18 cellular contexts compared by ENCODE assay signal in the genomic region with DNA sequence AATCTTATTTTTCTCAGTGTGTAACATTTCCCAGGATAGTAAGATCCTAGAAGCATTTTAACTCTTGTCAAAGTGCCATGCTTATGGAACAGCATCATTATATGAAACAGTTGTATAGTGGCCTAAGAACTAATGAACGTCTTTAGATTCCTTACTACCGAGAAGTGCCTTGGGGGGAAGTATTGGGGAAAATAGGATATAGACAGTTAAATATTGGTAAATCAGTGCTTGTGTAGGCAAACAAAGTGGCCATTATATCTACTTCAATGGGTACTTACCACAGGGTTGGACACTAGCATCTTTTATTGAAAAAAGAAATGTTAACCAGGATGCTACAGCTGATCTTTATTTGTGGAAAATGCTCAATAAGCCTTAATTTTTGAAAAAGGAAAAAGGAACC. TPM values are rescaled to one million over a fixed set of nuclear protein-coding genes. Genes with fewer than 3 reads are reported as not detected.
DNase-seq lines count a peak whose midpoint lies in the region; ATAC-seq and TF ChIP-seq lines count a peak whose summit lies in the region.
"Had no signal": no experiment of that assay in that cellular context is flagged by ENCODE, and none has a peak within 500 bp of the region (broad histone marks: within the 10 kb centered on the region; RNA-seq: fewer than 3 reads in every experiment).

No MANE protein-coding gene starts in this region.

- DNase-seq in CD14-positive monocyte (ENCODE audit: low spot score), result no peak
- DNase-seq in SK-MEL-5 (ENCODE audit: low read depth, low spot score), result peak; percentile 54
- no peak for DNase-seq in putamen (ENCODE audit: low spot score)
- DNase-seq in activated CD8-positive, alpha-beta memory T cell treated with anti-CD3 and anti-CD28 coated beads for 24 hours, result no peak
- DNase-seq in RKO (ENCODE audit: low spot score), result no peak
- DNase-seq in activated CD4-positive, alpha-beta T cell treated with anti-CD3 and anti-CD28 coated beads for 36 hours, result no peak
- DNase-seq: 8988T; BE2C; CD4-positive, alpha-beta T cell; NCI-H1105 treated with DMSO at 0.1 percent for 48 hours; NCI-H1694; NCI-H510A; NCI-H82; PC-3 had no signal

- peaks cover 0 to 3% (median 0%) of the 10 kb centered on the region in 3 donors for H3K27me3 Mint-ChIP-seq in CD14-positive monocyte (ENCODE audit: low read depth in 3 of 3)
- H3K27me3 Mint-ChIP-seq in activated CD4-positive, alpha-beta T cell treated with anti-CD3 and anti-CD28 coated beads for 36 hours, result no peaks in the 10 kb centered on the region
- H3K27me3 Mint-ChIP-seq: CD4-positive, alpha-beta T cell had no signal

- peaks cover 0 to 6% (median 0%) of the 10 kb centered on the region in 7 donors for H3K9me3 Mint-ChIP-seq in CD14-positive monocyte
- H3K9me3 Mint-ChIP-seq in activated CD4-positive, alpha-beta T cell treated with anti-CD3 and anti-CD28 coated beads for 36 hours (ENCODE audit: low read depth), result no peaks in the 10 kb centered on the region
- H3K9me3 Mint-ChIP-seq: CD4-positive, alpha-beta T cell had no signal

- H3K9me3 ChIP-seq in iPS-15b (ENCODE audit: control insufficient read depth, insufficient read depth, low read length) (no peaks in the 10 kb centered on the region), neutrophil (no peaks in the 10 kb centered on the region)
- H3K9me3 ChIP-seq: BE2C had no signal

- peaks cover 0 to 6% of the 10 kb centered on the region in 2 donors for H3K36me3 Mint-ChIP-seq in CD14-positive monocyte
- peaks cover 9% of the 10 kb centered on the region for H3K36me3 Mint-ChIP-seq in activated CD4-positive, alpha-beta T cell treated with anti-CD3 and anti-CD28 coated beads for 36 hours (ENCODE audit: low read depth)

- POLR2A ChIA-PET in activated CD4-positive, alpha-beta T cell treated with anti-CD3 and anti-CD28 coated beads for 36 hours (lab: Charles Lee), result no interaction called here

- peak overlapping the region in 6 of 7 donors; percentile 42 to 93 (median 86) for H3K27ac Mint-ChIP-seq in CD14-positive monocyte
- no peak overlapping the region for H3K27ac Mint-ChIP-seq in activated CD4-positive, alpha-beta T cell treated with anti-CD3 and anti-CD28 coated beads for 36 hours
- H3K27ac Mint-ChIP-seq: CD4-positive, alpha-beta T cell had no signal

- H3K27me3 ChIP-seq in iPS-15b (ENCODE audit: control insufficient read depth, insufficient read depth, low read length) (no peaks in the 10 kb centered on the region), neutrophil (no peaks in the 10 kb centered on the region)
- H3K27me3 ChIP-seq: BE2C had no signal

- intact Hi-C loops in CD14-positive monocyte (cut with micrococcal nuclease), result no loop called here
- intact Hi-C loops in activated CD4-positive, alpha-beta T cell treated with anti-CD3 and anti-CD28 coated beads for 36 hours (cut with DNase I, micrococcal nuclease), result no loop called here

- no peak for ATAC-seq in activated CD4-positive, alpha-beta T cell treated with anti-CD3 and anti-CD28 coated beads for 36 hours
- ATAC-seq: HepG2, PC-3 had no signal

- H3K36me3 ChIP-seq in iPS-15b (ENCODE audit: control insufficient read depth, insufficient read depth, low read length) (no peaks in the 10 kb centered on the region), neutrophil (no peaks in the 10 kb centered on the region)
- H3K36me3 ChIP-seq: BE2C had no signal

- H3K4me1 Mint-ChIP-seq in CD14-positive monocyte, result peaks cover 75% of the 10 kb centered on the region
- peaks cover 45% of the 10 kb centered on the region for H3K4me1 Mint-ChIP-seq in activated CD4-positive, alpha-beta T cell treated with anti-CD3 and anti-CD28 coated beads for 36 hours

- peak overlapping the region; percentile 17 for H3K9ac ChIP-seq in iPS-15b (ENCODE audit: low read depth, low read length)

- peak overlapping the region in 1 of 2 donors; percentile 19 for H3K4me3 Mint-ChIP-seq in CD14-positive monocyte
- no peak overlapping the region for H3K4me3 Mint-ChIP-seq in activated CD4-positive, alpha-beta T cell treated with anti-CD3 and anti-CD28 coated beads for 36 hours
- H3K4me3 Mint-ChIP-seq: CD4-positive, alpha-beta T cell had no signal

- H3K4me3 ChIP-seq in iPS-15b (ENCODE audit: low read depth, low read length) (no peak overlapping the region), neutrophil (ENCODE audit: low read depth in 1 of 2, low read length in 1 of 2) (no peak overlapping the region)
- H3K4me3 ChIP-seq: GM12878 had no signal

- TF ChIP-seq CTCF in CD14-positive monocyte (IDR thresholded peaks at IDR 0.05) (no peak), neutrophil (IDR thresholded peaks at IDR 0.05) (no peak)

- H3K27ac ChIP-seq in neutrophil, result peak overlapping the region; percentile 88

- CTCF ChIA-PET in activated CD4-positive, alpha-beta T cell treated with anti-CD3 and anti-CD28 coated beads for 36 hours (lab: Charles Lee), result no interaction called here

- H3K4me1 ChIP-seq in iPS-15b (ENCODE audit: control insufficient read depth, insufficient read depth, low read length) (peaks cover 3% of the 10 kb centered on the region), neutrophil (ENCODE audit: control insufficient read depth in 1 of 2, insufficient read depth in 1 of 2, low read depth in 1 of 2, low read length in 1 of 2) (peaks cover 77 to 93% of the 10 kb centered on the region in 2 experiments)
- H3K4me1 ChIP-seq: BE2C had no signal

- in situ Hi-C loops in SK-MEL-5 (cut with HindIII; ENCODE audit: low pct_unique_long_range_greater_than_20kb, low sequenced_read_pairs), result no loop called here

RNA-seq across cellular contexts. Expression of a gene that starts 11.3 kb away (rescaled TPM):
- polyA plus RNA-seq in CD14-positive monocyte, result 10 to 100 TPM; 47.2 to 77.0 TPM
- 30.0 and 35.2 TPM in 2 replicates for total RNA-seq in SK-MEL-5 (2014; rRNA removed; shearing (Covaris generic))
- polyA plus RNA-seq in SK-MEL-5 (2015; cell fraction: cytosol; rRNA removed), result 23.2 and 34.5 TPM in 2 replicates
- polyA plus RNA-seq in SK-MEL-5 (2015; cell fraction: nucleus; rRNA removed), result 80.8 and 81.8 TPM in 2 replicates
- total RNA-seq in activated CD4-positive, alpha-beta T cell treated with anti-CD3 and anti-CD28 coated beads for 36 hours, result 10 to 100 TPM; 34.8 to 36.4 TPM
